In genomic region chr1:240611228-240611618, GRCh38 we compare ENCODE assay signal across 8 cellular contexts. TPM values are rescaled to one million over a fixed set of nuclear protein-coding genes. Genes with fewer than 3 reads are reported as not detected.
DNase-seq lines count a peak whose midpoint lies in the region; ATAC-seq and TF ChIP-seq lines count a peak whose summit lies in the region.

No MANE protein-coding gene starts in this region.

- no peaks in the 10 kb centered on the region for H3K9me2 ChIP-seq in MM.1S (replicated peaks; ENCODE audit: insufficient read depth, low read length)

- DNase-seq in BE2C (no peak), MM.1S (peak; percentile 10), nephron progenitor cell (no peak), NCI-H1436 treated with DMSO at 0.1 percent for 48 hours (lab: John Stamatoyannopoulos, UW) (no peak), NCI-H187 (lab: John Stamatoyannopoulos, UW) (no peak)
- no peak for DNase-seq in effector memory CD4-positive, alpha-beta T cell

- H3K36me3 Mint-ChIP-seq in nephron progenitor cell (ENCODE audit: low read depth): no peaks in the 10 kb centered on the region

- H3K4me1 ChIP-seq in BE2C (no peaks in the 10 kb centered on the region), MM.1S (ENCODE audit: low read length) (peaks cover 19% of the 10 kb centered on the region)
- no peaks in the 10 kb centered on the region for H3K4me1 ChIP-seq in effector memory CD4-positive, alpha-beta T cell (ENCODE audit: control insufficient read depth, insufficient read depth, low read length, poor library complexity, severe bottlenecking)

- peak overlapping the region; percentile 87 for H3K4me2 ChIP-seq in MM.1S (ENCODE audit: low read depth, low read length)

- H3K9me3 Mint-ChIP-seq in nephron progenitor cell: no peaks in the 10 kb centered on the region

- peaks cover 30% of the 10 kb centered on the region for H3K27me3 Mint-ChIP-seq in nephron progenitor cell (ENCODE audit: low read depth, poor library complexity)

- ATAC-seq in GM19324 (IDR thresholded peaks at IDR 0.05; ENCODE audit: low FRiP score, unreplicated experiment) (no peak), GM18517 (IDR thresholded peaks at IDR 0.05; ENCODE audit: unreplicated experiment) (no peak)

- H3K27ac ChIP-seq in MM.1S (ENCODE audit: low read length): peak overlapping the region; percentile 58; the same call in 1 of the 2 replicates
- H3K27ac ChIP-seq in effector memory CD4-positive, alpha-beta T cell (ENCODE audit: insufficient read depth, low read length, poor library complexity, severe bottlenecking): peak overlapping the region; percentile 62

- H3K36me3 ChIP-seq in BE2C: no peaks in the 10 kb centered on the region
- no peaks in the 10 kb centered on the region for H3K36me3 ChIP-seq in MM.1S (replicated peaks; ENCODE audit: insufficient read depth, low read length)
- H3K36me3 ChIP-seq in effector memory CD4-positive, alpha-beta T cell (ENCODE audit: control insufficient read depth, insufficient read depth, low read length): no peaks in the 10 kb centered on the region

- H3K27me3 ChIP-seq in BE2C: peaks cover 24% of the 10 kb centered on the region
- H3K27me3 ChIP-seq in MM.1S (replicated peaks; ENCODE audit: insufficient read depth, low read length): no peaks in the 10 kb centered on the region
- no peaks in the 10 kb centered on the region for H3K27me3 ChIP-seq in effector memory CD4-positive, alpha-beta T cell (replicated peaks; ENCODE audit: control insufficient read depth, insufficient read depth, low read length, poor library complexity, severe bottlenecking)

- H3K79me2 ChIP-seq in MM.1S (ENCODE audit: low read length): no peaks in the 10 kb centered on the region

- H2AFZ ChIP-seq in MM.1S (ENCODE audit: low read length): peak overlapping the region; percentile 79

- H3K4me3 ChIP-seq in BE2C (ENCODE audit: low read depth, low read length) (peak overlapping the region; percentile 73), MM.1S (ENCODE audit: low read length) (peak overlapping the region; percentile 77)
- H3K4me3 ChIP-seq in effector memory CD4-positive, alpha-beta T cell (ENCODE audit: insufficient read depth, low read depth, low read length, poor library complexity, severe bottlenecking): peak overlapping the region; percentile 60

- no peak overlapping the region for H3K27ac Mint-ChIP-seq in nephron progenitor cell

- TF ChIP-seq CTCF in BE2C (IDR thresholded peaks at IDR 0.05; ENCODE audit: low read depth, low read length): no peak
- TF ChIP-seq CTCF in MM.1S (IDR thresholded peaks at IDR 0.05; ENCODE audit: low read length): no peak
- no peak for TF ChIP-seq CTCF in nephron progenitor cell (IDR thresholded peaks at IDR 0.05)

- H3K9me3 ChIP-seq in BE2C: no peaks in the 10 kb centered on the region
- H3K9me3 ChIP-seq in MM.1S (replicated peaks; ENCODE audit: insufficient read depth, low read length): no peaks in the 10 kb centered on the region
- H3K9me3 ChIP-seq in effector memory CD4-positive, alpha-beta T cell (ENCODE audit: control insufficient read depth, low read length): no peaks in the 10 kb centered on the region

- H3K4me3 Mint-ChIP-seq in nephron progenitor cell: peak overlapping the region; percentile 95

- H4K20me1 ChIP-seq in MM.1S (ENCODE audit: insufficient read depth, low read length): no peaks in the 10 kb centered on the region

- peak overlapping the region; percentile 51 for H3K9ac ChIP-seq in MM.1S (ENCODE audit: low read length)

- peaks cover 40% of the 10 kb centered on the region for H3K4me1 Mint-ChIP-seq in nephron progenitor cell

- peaks cover 13% of the 10 kb centered on the region for H3F3A ChIP-seq in MM.1S (ENCODE audit: insufficient read depth, low read length)

RNA-seq across cellular contexts. Expression of gene GREM2, which starts 0.7 kb away (rescaled TPM):
- 0.51 TPM for polyA plus RNA-seq in BE2C (2012; ENCODE audit: insufficient read depth, insufficient read length, low read depth)
